10 cellular contexts compared by ENCODE assay signal in the genomic region with DNA sequence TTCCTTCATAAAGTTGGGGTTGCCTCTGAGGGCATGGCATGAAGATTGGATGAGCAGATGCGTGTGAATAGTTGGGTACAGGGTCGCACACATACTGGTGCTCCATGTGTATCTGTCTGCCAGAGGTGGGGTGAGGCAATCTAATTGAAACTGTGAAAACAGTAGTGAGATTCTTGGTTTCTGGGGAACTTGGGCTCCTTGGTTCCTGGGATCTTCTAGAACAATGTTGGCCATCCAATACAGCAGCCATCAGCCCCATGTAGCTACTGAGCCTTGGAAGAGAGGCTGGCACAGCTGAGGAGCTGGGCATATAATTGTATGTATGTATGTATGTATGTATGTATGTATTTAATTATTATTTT. TPM values are rescaled to one million over a fixed set of nuclear protein-coding genes. Genes with fewer than 3 reads are reported as not detected.
DNase-seq lines count a peak whose midpoint lies in the region; ATAC-seq, FAIRE-seq and TF ChIP-seq lines count a peak whose summit lies in the region.
"Had no signal": no experiment of that assay in that cellular context is flagged by ENCODE, and none has a peak within 500 bp of the region (broad histone marks: within the 10 kb centered on the region; RNA-seq: fewer than 3 reads in every experiment).

No MANE protein-coding gene starts in this region.

- no peak for TF ChIP-seq RAD21 in K562 (CRISPR knock-in tag; conservative IDR thresholded peaks at IDR 0.05 in 1 of 2, IDR thresholded peaks at IDR 0.05 in 1 of 2)

- peak overlapping the region; percentile 95 for H3K4me2 ChIP-seq in K562 (ENCODE audit: insufficient read depth, low read length)
- H3K4me2 ChIP-seq in mammary epithelial cell (ENCODE audit: insufficient read depth, low read depth, low read length): no peak overlapping the region

- 4% methylated on average over 2 of the region's 2 CpGs for WGBS in K562 (ENCODE audit: insufficient coverage, low coverage, missing lambda C conversion rate)
- 52 to 69% (median 60%) methylated on average over 2 of the region's 2 CpGs for WGBS in small intestine, 3 donors
- WGBS in mammary epithelial cell (ENCODE audit: low coverage, missing lambda C conversion rate): 100% methylated on average over 1 of the region's 2 CpGs

- no peak for TF ChIP-seq CTCF in GM12865 (IDR thresholded peaks at IDR 0.05; ENCODE audit: insufficient read depth, low read depth, low read length, missing control alignments)
- no peak for TF ChIP-seq CTCF in K562 (IDR thresholded peaks at IDR 0.05 in 2 of 3, conservative IDR thresholded peaks at IDR 0.05 in 1 of 3; ENCODE audit: insufficient read depth in 2 of 3, low read depth in 1 of 3, low read length in 3 of 3)
- no peak for TF ChIP-seq CTCF in omental fat pad (IDR thresholded peaks at IDR 0.05)
- TF ChIP-seq CTCF in mammary epithelial cell (conservative IDR thresholded peaks at IDR 0.05 in 1 of 2, IDR thresholded peaks at IDR 0.05 in 1 of 2; ENCODE audit: extremely low read depth in 1 of 2, insufficient read depth in 1 of 2, low read depth in 1 of 2, low read length in 2 of 2): no peak

- H3K36me3 ChIP-seq in K562 (ENCODE audit: control insufficient read depth, insufficient read depth, low read length) (peaks cover 35% of the 10 kb centered on the region; the same call in 2 of the 3 replicates), small intestine (ENCODE audit: control insufficient read depth in 2 of 2, insufficient read depth in 2 of 2, low read length in 2 of 2) (no peaks in the 10 kb centered on the region), mammary epithelial cell (ENCODE audit: insufficient read depth, low read length) (no peaks in the 10 kb centered on the region)
- H3K36me3 ChIP-seq: gastrocnemius medialis had no signal

- H3K79me2 ChIP-seq in K562 (ENCODE audit: control insufficient read depth, insufficient read depth, low read length): peaks cover 48% of the 10 kb centered on the region
- H3K79me2 ChIP-seq in mammary epithelial cell (ENCODE audit: insufficient read depth, low read length): no peaks in the 10 kb centered on the region

- H3K9ac ChIP-seq in K562 (ENCODE audit: insufficient read depth in 1 of 2, low read depth in 2 of 2, low read length in 2 of 2) (peak overlapping the region; percentile 91 to 93), mammary epithelial cell (ENCODE audit: insufficient read depth, low read length) (no peak overlapping the region)

- intact Hi-C loops in K562 (cut with micrococcal nuclease) (no loop called here), mammary epithelial cell (cut with micrococcal nuclease) (no loop called here)

- BruUV-seq in K562 (replicated peaks; lab: Mats Ljungman, UMichigan) (TSS peak; percentile 69), mammary epithelial cell (replicated peaks; lab: Mats Ljungman, UMichigan) (no TSS peak)

- dilution Hi-C loops in mammary epithelial cell (cut with HindIII; ENCODE audit: low sequenced_read_pairs): no loop called here

- H4K20me1 ChIP-seq in K562 (replicated peaks; ENCODE audit: control insufficient read depth, insufficient read depth, low read length) (no peaks in the 10 kb centered on the region; the same call in 1 of the 2 replicates), mammary epithelial cell (ENCODE audit: insufficient read depth, low read length) (no peaks in the 10 kb centered on the region)

- H3K27me3 ChIP-seq in K562 (ENCODE audit: control insufficient read depth in 2 of 2, insufficient read depth in 2 of 2, low read length in 2 of 2): no peaks in the 10 kb centered on the region
- no peaks in the 10 kb centered on the region for H3K27me3 ChIP-seq in small intestine (ENCODE audit: control insufficient read depth in 2 of 2, insufficient read depth in 2 of 2, low read length in 2 of 2)
- H3K27me3 ChIP-seq in mammary epithelial cell (ENCODE audit: insufficient read depth, low read length): no peaks in the 10 kb centered on the region

- peak overlapping the region; percentile 86 for H3K4me3 ChIP-seq in GM12865 (ENCODE audit: low read depth, low read length)
- peak overlapping the region; percentile 70 for H3K4me3 ChIP-seq in K562
- peak overlapping the region; percentile 20 to 28 for H3K4me3 ChIP-seq in small intestine (ENCODE audit: low read depth in 1 of 2, low read length in 2 of 2)
- H3K4me3 ChIP-seq in mammary epithelial cell (replicated peaks in 1 of 3; ENCODE audit: insufficient read depth in 1 of 3, low read depth in 2 of 3, low read length in 3 of 3): no peak overlapping the region
- H3K4me3 ChIP-seq: gastrocnemius medialis had no signal

- TF ChIP-seq EP300 in K562 (IDR thresholded peaks at IDR 0.05; ENCODE audit: low read length): no peak

- DNase-seq in GM12865 (ENCODE audit: low read depth): peak; percentile 64
- DNase-seq in MV-4-11 (lab: John Stamatoyannopoulos, UW): peak; percentile 77
- no peak for DNase-seq in K562 (ENCODE audit: extremely low read depth in 1 of 4, low spot score in 3 of 4)
- DNase-seq in small intestine: no peak
- no peak for DNase-seq in omental fat pad (ENCODE audit: low spot score)
- no peak for DNase-seq in mammary epithelial cell
- no peak for DNase-seq in GM19238 (ENCODE audit: insufficient read length, low spot score)
- DNase-seq: NCI-H2107 had no signal

- H3K4me1 ChIP-seq in K562 (replicated peaks in 1 of 2; ENCODE audit: control insufficient read depth in 2 of 2, insufficient read depth in 2 of 2, low read length in 2 of 2): peaks cover 14 to 48% of the 10 kb centered on the region in 2 experiments
- no peaks in the 10 kb centered on the region for H3K4me1 ChIP-seq in small intestine (ENCODE audit: control insufficient read depth in 2 of 2, insufficient read depth in 1 of 2, low read depth in 1 of 2, low read length in 1 of 2)
- peaks cover 13% of the 10 kb centered on the region for H3K4me1 ChIP-seq in mammary epithelial cell (ENCODE audit: insufficient read depth, low read length)

- TF ChIP-seq POLR2A in K562 (conservative IDR thresholded peaks at IDR 0.05): no peak

- no peaks in the 10 kb centered on the region for H3K9me1 ChIP-seq in K562 (ENCODE audit: control insufficient read depth, insufficient read depth, low read length)

- H3K27ac ChIP-seq in K562 (ENCODE audit: extremely low read depth, low read depth, low read length) (peak overlapping the region; percentile 92), small intestine (ENCODE audit: low read depth in 1 of 2, low read length in 1 of 2) (peak overlapping the region in 1 of 2 donors; percentile 81), mammary epithelial cell (ENCODE audit: insufficient read depth, low read depth, low read length) (no peak overlapping the region)
- H3K27ac ChIP-seq: gastrocnemius medialis had no signal

- POLR2A ChIA-PET in K562 (lab: Yijun Ruan, JAX): interaction anchor here (0.6 to 4.6 kb wide), 8 partner anchors 9 to 135 kb away, joined by 3 to 29 read pairs (median 5); no protein-coding TSS in a partner anchor

- in situ Hi-C loops in K562 (cut with MboI) (no loop called here), mammary epithelial cell (cut with MboI; ENCODE audit: low sequenced_read_pairs in 2 of 2) (no loop called here)

- FAIRE-seq in K562 (lab: Jason Lieb, UNC) (no peak), small intestine (lab: Jason Lieb, UNC) (no peak)

- CTCF ChIA-PET in K562 (lab: Yijun Ruan, JAX; ENCODE audit: low intra/inter-chr PET ratio): no interaction called here
- CTCF ChIA-PET in mammary epithelial cell (lab: Charles Lee; ENCODE audit: low non-redundant PET): no interaction called here

- ATAC-seq in K562: no peak
- no peak for ATAC-seq in omental fat pad (ENCODE audit: low FRiP score)
- ATAC-seq in GM18517 (IDR thresholded peaks at IDR 0.05; ENCODE audit: unreplicated experiment): no peak
- ATAC-seq: gastrocnemius medialis had no signal

- H2AFZ ChIP-seq in K562 (ENCODE audit: low read depth, low read length) (peak overlapping the region; percentile 84), mammary epithelial cell (ENCODE audit: low read depth, low read length) (no peak overlapping the region)

- no peaks in the 10 kb centered on the region for H3K9me3 ChIP-seq in K562 (replicated peaks; ENCODE audit: control insufficient read depth, insufficient read depth, low read depth, low read length)
- no peaks in the 10 kb centered on the region for H3K9me3 ChIP-seq in small intestine (ENCODE audit: control insufficient read depth, low read depth)
- no peaks in the 10 kb centered on the region for H3K9me3 ChIP-seq in mammary epithelial cell (replicated peaks; ENCODE audit: insufficient read depth, low read length)
- H3K9me3 ChIP-seq: gastrocnemius medialis had no signal

RNA-seq across cellular contexts. Expression of a gene that starts 0.6 kb away (rescaled TPM):
- 225 and 536 TPM in 2 replicates for total RNA-seq in K562 (2011; cell fraction: chromatin; rRNA removed; ENCODE audit: low replicate concordance)
- total RNA-seq in K562 (2011; cell fraction: nucleolus; rRNA removed): 220 and 237 TPM in 2 replicates
- 234 and 250 TPM in 2 replicates for total RNA-seq in K562 (2011; cell fraction: nucleoplasm; rRNA removed)
- total RNA-seq in K562 (2014; rRNA removed): 25.4 and 33.0 TPM in 2 replicates
- 9.2 and 14.3 TPM in 2 replicates for total RNA-seq in K562 (2014; rRNA removed; fragmentation: Illumina TruSeq; extraction: Trizol)
- 18.1 and 18.3 TPM in 2 replicates for total RNA-seq in K562 (2015; rRNA removed; fragmentation: Illumina TruSeq; extraction: Trizol)
- 51.9 and 58.9 TPM in 2 replicates for total RNA-seq in K562 (2021)
- polyA plus RNA-seq in K562 (2011; rRNA removed): 9.3 and 19.3 TPM in 2 replicates
- 9.1 and 14.7 TPM in 2 replicates for polyA plus RNA-seq in K562 (2011; cell fraction: cytosol; rRNA removed)
- 80.2 and 106 TPM in 2 replicates for polyA plus RNA-seq in K562 (2011; cell fraction: nucleus; rRNA removed)
- 31.6 and 56.4 TPM in 2 replicates for polyA plus RNA-seq in K562 (2012)
- polyA plus RNA-seq in K562 (2014; fragmentation: Illumina TruSeq; extraction: Trizol): 24.2 and 32.6 TPM in 2 replicates
- under 1 TPM; 0.21 to 0.67 TPM for polyA plus RNA-seq in K562 (2014; fragmentation: Nextera tagmentation; extraction: Ambion mirVana)
- polyA plus RNA-seq in K562 (2014; rRNA removed): 26.6 and 28.7 TPM in 2 replicates
- polyA minus RNA-seq in K562 (2011; rRNA and poly(A)+ RNA removed): 45.3 and 55.3 TPM in 2 replicates
- 28.8 and 38.7 TPM in 2 replicates for polyA minus RNA-seq in K562 (2011; cell fraction: cytosol; rRNA and poly(A)+ RNA removed)
- polyA minus RNA-seq in K562 (2011; cell fraction: nucleus; rRNA and poly(A)+ RNA removed): 95.9 and 141 TPM in 2 replicates
- 1 to 10 TPM; 1.4 to 3.1 (median 2.4) TPM for polyA plus RNA-seq in small intestine
- 1 to 10 TPM; 3.1 to 7.4 (median 4.9) TPM for total RNA-seq in omental fat pad
- 1 to 10 TPM; 1.7 to 2.8 TPM for total RNA-seq in mammary epithelial cell
- polyA plus RNA-seq in mammary epithelial cell: 0.22 TPM
- 4.6 TPM for polyA minus RNA-seq in mammary epithelial cell

RNA-seq across cellular contexts. Expression of a gene that starts 32.6 kb away (rescaled TPM):
- total RNA-seq in K562 (2011; cell fraction: chromatin; rRNA removed; ENCODE audit: low replicate concordance): 19.7 and 56.1 TPM in 2 replicates
- total RNA-seq in K562 (2011; cell fraction: nucleolus; rRNA removed): 33.4 and 40.5 TPM in 2 replicates
- 34.0 and 46.6 TPM in 2 replicates for total RNA-seq in K562 (2011; cell fraction: nucleoplasm; rRNA removed)
- total RNA-seq in K562 (2014; rRNA removed) (23.0 and 36.9 TPM in 2 replicates), K562 (2014; rRNA removed; fragmentation: Illumina TruSeq; extraction: Trizol) (3.0 and 5.3 TPM in 2 replicates), K562 (2015; rRNA removed; fragmentation: Illumina TruSeq; extraction: Trizol) (9.5 and 11.0 TPM in 2 replicates), K562 (2021) (79.8 and 81.0 TPM in 2 replicates), omental fat pad (10 to 100 TPM; 19.4 to 35.9 (median 23.8) TPM), mammary epithelial cell (10 to 100 TPM; 15.3 to 50.5 TPM)
- polyA plus RNA-seq in K562 (2011; rRNA removed) (5.9 and 18.2 TPM in 2 replicates), K562 (2014; fragmentation: Illumina TruSeq; extraction: Trizol) (33.0 and 48.4 TPM in 2 replicates), K562 (2014; fragmentation: Nextera tagmentation; extraction: Ambion mirVana) (1 to 10 TPM; 2.0 to 3.0 TPM), K562 (2014; rRNA removed) (12.2 and 13.9 TPM in 2 replicates), small intestine (10 to 100 TPM; 18.0 to 26.4 (median 24.3) TPM), mammary epithelial cell (14.0 TPM)
- 11.0 and 28.6 TPM in 2 replicates for polyA plus RNA-seq in K562 (2011; cell fraction: cytosol; rRNA removed)
- polyA plus RNA-seq in K562 (2011; cell fraction: nucleus; rRNA removed): 17.9 and 37.4 TPM in 2 replicates
- polyA plus RNA-seq in K562 (2012): 85.3 and 93.8 TPM in 2 replicates
- 12.8 and 15.3 TPM in 2 replicates for polyA minus RNA-seq in K562 (2011; rRNA and poly(A)+ RNA removed)
- polyA minus RNA-seq in K562 (2011; cell fraction: cytosol; rRNA and poly(A)+ RNA removed): 65.8 and 95.4 TPM in 2 replicates
- 15.6 and 19.3 TPM in 2 replicates for polyA minus RNA-seq in K562 (2011; cell fraction: nucleus; rRNA and poly(A)+ RNA removed)
- 106 TPM for polyA minus RNA-seq in mammary epithelial cell

RNA-seq across cellular contexts. Expression of a gene that starts 43.0 kb away (rescaled TPM):
- 0.30 TPM in 1 of 2 replicates, not detected in the other for total RNA-seq in K562 (2011; cell fraction: chromatin; rRNA removed; ENCODE audit: low replicate concordance)
- 0.13 and 0.33 TPM in 2 replicates for total RNA-seq in K562 (2011; cell fraction: nucleolus; rRNA removed)
- total RNA-seq in K562 (2011; cell fraction: nucleoplasm; rRNA removed): 0.29 TPM in 1 of 2 replicates, not detected in the other
- total RNA-seq in K562 (2014; rRNA removed): not detected in 2 replicates
- not detected in 2 replicates for total RNA-seq in K562 (2014; rRNA removed; fragmentation: Illumina TruSeq; extraction: Trizol)
- total RNA-seq in K562 (2015; rRNA removed; fragmentation: Illumina TruSeq; extraction: Trizol): 0.07 TPM in 1 of 2 replicates, not detected in the other
- 0.11 TPM in 1 of 2 replicates, not detected in the other for total RNA-seq in K562 (2021)
- polyA plus RNA-seq in K562 (2011; rRNA removed): 0.03 and 0.06 TPM in 2 replicates
- polyA plus RNA-seq in K562 (2011; cell fraction: cytosol; rRNA removed): 0.04 and 0.18 TPM in 2 replicates
- 0.28 TPM in 1 of 2 replicates, not detected in the other for polyA plus RNA-seq in K562 (2011; cell fraction: nucleus; rRNA removed)
- polyA plus RNA-seq in K562 (2012): 0.10 and 0.47 TPM in 2 replicates
- 0.08 TPM in 1 of 2 replicates, not detected in the other for polyA plus RNA-seq in K562 (2014; fragmentation: Illumina TruSeq; extraction: Trizol)
- not detected for polyA plus RNA-seq in K562 (2014; fragmentation: Nextera tagmentation; extraction: Ambion mirVana)
- polyA plus RNA-seq in K562 (2014; rRNA removed): not detected in 2 replicates
- polyA minus RNA-seq in K562 (2011; rRNA and poly(A)+ RNA removed): 0.09 TPM in 1 of 2 replicates, not detected in the other
- polyA minus RNA-seq in K562 (2011; cell fraction: cytosol; rRNA and poly(A)+ RNA removed): not detected in 2 replicates
- not detected in 2 replicates for polyA minus RNA-seq in K562 (2011; cell fraction: nucleus; rRNA and poly(A)+ RNA removed)
- 10 to 100 TPM; 32.0 to 45.2 (median 37.3) TPM for polyA plus RNA-seq in small intestine
- total RNA-seq in omental fat pad: under 1 TPM in 2 of 4 donors, not detected in 2; 0.19 to 0.32 TPM
- total RNA-seq in mammary epithelial cell: 10 to 100 TPM in 1 of 2 donors, 1 to 10 TPM in 1; 2.3 to 18.6 TPM
- polyA plus RNA-seq in mammary epithelial cell: 7.5 TPM
- 11.2 TPM for polyA minus RNA-seq in mammary epithelial cell

Comparison
In these comparisons a context has a peak if more than half of its experiments do, and no peak if none do; other contexts are left out.
1. DNase-seq: peak in GM12865 (single experiment) and MV-4-11 (single experiment); none in K562 (0 of 4), small intestine (single experiment), omental fat pad (single experiment), mammary epithelial cell (single experiment) and GM19238 (single experiment).
2. H3K4me3 ChIP-seq: peak in GM12865 (single experiment), K562 (single experiment) and small intestine (2 of 2); none in mammary epithelial cell (0 of 3).